ENCODE assay signal across 22 cellular contexts in genomic region chr3:187931770-187932278, GRCh38.
"Had no signal": no experiment of that assay in that cellular context is flagged by ENCODE, and none has a peak within 500 bp of the region (broad histone marks: within the 10 kb centered on the region; RNA-seq: fewer than 3 reads in every experiment).

No MANE protein-coding gene starts in this region.

- DNase-seq: activated B cell treated with CpG ODN at 0.5 μM for 24 hours; activated CD4-positive, alpha-beta memory T cell treated with anti-CD3 and anti-CD28 coated beads, Interleukin-2, amount 10 ng/mL, durations not matched to agents 7 days and 5 days; activated CD4-positive, alpha-beta T cell treated with anti-CD3 and anti-CD28 coated beads, Interleukin-2, amount 50 U/mL, for 1 hour; activated gamma-delta T cell; activated naive CD4-positive, alpha-beta T cell treated with anti-CD3 and anti-CD28 coated beads for 36 hours; activated T-cell treated with anti-CD3 and anti-CD28 coated beads for 4 hours; activated T-cell treated with anti-CD3 and anti-CD28 coated beads, Interleukin-2, amount 50 U/mL, for 48 hours; brain microvascular endothelial cell; KBM-7; NCI-H1048; NCI-H146; NCI-H187 treated with DMSO at 0.1 percent for 48 hours; NCI-H2081 treated with DMSO at 0.1 percent for 48 hours; NCI-H2171 treated with DMSO at 0.1 percent for 48 hours; NCI-H226; NCI-H774; PC-9; SHP77 treated with DMSO at 0.1 percent for 48 hours; T-helper 2 cell; T1000 had no signal

- ATAC-seq: activated T-helper 17 cell treated with anti-CD3 and anti-CD28 coated beads, Interleukin-2, amount 50 U/mL, for 72 hours had no signal

- H3K27ac ChIP-seq: brain microvascular endothelial cell, cardiac muscle cell, PC-9 had no signal

- H2AFZ ChIP-seq: PC-9 had no signal

- H3K36me3 ChIP-seq: brain microvascular endothelial cell, cardiac muscle cell had no signal

- H3K4me2 ChIP-seq: PC-9 had no signal

- H3K4me3 ChIP-seq: cardiac muscle cell, PC-9 had no signal

- H3K27me3 ChIP-seq: brain microvascular endothelial cell, cardiac muscle cell had no signal
